Comparison of ENCODE assay signal across 1 cellular context in the genomic region with DNA sequence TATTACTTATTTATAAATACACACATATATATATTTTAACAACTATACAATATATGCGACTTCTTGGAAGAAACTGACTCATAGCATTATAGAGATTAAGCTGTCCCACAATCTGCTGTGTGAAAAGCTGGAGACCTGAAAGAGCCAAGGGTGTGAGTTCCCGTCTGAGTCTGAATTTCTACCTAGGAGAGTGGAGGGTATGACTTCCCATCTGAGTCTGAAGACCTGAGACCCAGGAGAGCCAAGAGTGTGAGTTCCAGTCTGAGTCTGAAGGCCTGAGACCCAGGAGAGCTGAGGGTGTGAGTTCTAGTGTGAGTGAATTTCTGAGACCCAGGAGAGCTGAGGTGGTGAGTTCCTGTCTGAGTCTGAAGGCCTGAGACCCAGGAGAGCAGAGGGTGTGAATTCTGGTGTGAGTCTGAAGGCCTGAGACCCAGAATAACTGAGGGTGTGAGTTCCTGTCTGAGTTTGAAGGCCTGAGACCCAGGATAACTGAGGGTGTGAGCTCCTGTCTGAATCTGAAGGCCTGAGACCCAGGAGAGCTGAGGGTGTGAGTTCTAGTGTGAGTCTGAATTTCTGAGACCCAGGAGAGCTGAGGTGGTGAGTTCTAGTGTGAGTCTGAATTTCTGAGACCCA.
A peak's percentile ranks its signal among the peaks of the same experiment; 100 is the strongest.
TF ChIP-seq lines count a peak whose summit lies in the region.

No MANE protein-coding gene starts in this region.

TF ChIP-seq in HepG2, 621 proteins besides CTCF, POLR2A, EP300 and RAD21:
- no peak for TF ChIP-seq ZNF274 (CRISPR knock-in tag; IDR thresholded peaks at IDR 0.05)
- TF ChIP-seq RXRB (CRISPR knock-in tag; IDR thresholded peaks at IDR 0.05; ENCODE audit: borderline replicate concordance) = no peak
- TF ChIP-seq, protein P1, sequence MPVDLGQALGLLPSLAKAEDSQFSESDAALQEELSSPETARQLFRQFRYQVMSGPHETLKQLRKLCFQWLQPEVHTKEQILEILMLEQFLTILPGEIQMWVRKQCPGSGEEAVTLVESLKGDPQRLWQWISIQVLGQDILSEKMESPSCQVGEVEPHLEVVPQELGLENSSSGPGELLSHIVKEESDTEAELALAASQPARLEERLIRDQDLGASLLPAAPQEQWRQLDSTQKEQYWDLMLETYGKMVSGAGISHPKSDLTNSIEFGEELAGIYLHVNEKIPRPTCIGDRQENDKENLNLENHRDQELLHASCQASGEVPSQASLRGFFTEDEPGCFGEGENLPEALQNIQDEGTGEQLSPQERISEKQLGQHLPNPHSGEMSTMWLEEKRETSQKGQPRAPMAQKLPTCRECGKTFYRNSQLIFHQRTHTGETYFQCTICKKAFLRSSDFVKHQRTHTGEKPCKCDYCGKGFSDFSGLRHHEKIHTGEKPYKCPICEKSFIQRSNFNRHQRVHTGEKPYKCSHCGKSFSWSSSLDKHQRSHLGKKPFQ (CRISPR knock-in tag; IDR thresholded peaks at IDR 0.05; ENCODE audit: insufficient replicate concordance) = peak; percentile 77
